1 cellular context compared by ENCODE assay signal in genomic region chr6:7446056-7446455, GRCh38.
TF ChIP-seq lines count a peak whose summit lies in the region.

No MANE protein-coding gene starts in this region.

TF ChIP-seq in H1, 55 proteins besides CTCF, POLR2A, EP300 and RAD21:
- no peak for TF ChIP-seq HDAC6 (IDR thresholded peaks at IDR 0.05; ENCODE audit: low read depth, low read length)
- TF ChIP-seq SP4 (IDR thresholded peaks at IDR 0.05; ENCODE audit: low read length): no peak
- TF ChIP-seq CHD2 (IDR thresholded peaks at IDR 0.05; ENCODE audit: low read length): no peak
- no peak for TF ChIP-seq KDM5A (IDR thresholded peaks at IDR 0.05; ENCODE audit: low read length)
- no peak for TF ChIP-seq MAFK (IDR thresholded peaks at IDR 0.05; ENCODE audit: low read depth, low read length)
- no peak for TF ChIP-seq HDAC2 (IDR thresholded peaks at IDR 0.05; ENCODE audit: borderline replicate concordance in 1 of 2, low read depth in 2 of 2, low read length in 2 of 2)
- no peak for TF ChIP-seq ZNF274 (IDR thresholded peaks at IDR 0.05; ENCODE audit: borderline replicate concordance, extremely low read depth, low read length)
- no peak for TF ChIP-seq GTF2F1 (IDR thresholded peaks at IDR 0.05; ENCODE audit: borderline replicate concordance, low read depth, low read length)
- TF ChIP-seq SIN3A (conservative IDR thresholded peaks at IDR 0.05 in 1 of 2, IDR thresholded peaks at IDR 0.05 in 1 of 2; ENCODE audit: low read depth in 1 of 2, low read length in 2 of 2): no peak
- TF ChIP-seq JUN (IDR thresholded peaks at IDR 0.05; ENCODE audit: low read depth, low read length): no peak
- no peak for TF ChIP-seq ATF3 (IDR thresholded peaks at IDR 0.05; ENCODE audit: insufficient read depth, low read depth, low read length)
